In genomic region chr17:40079545-40079944, GRCh38 we compare ENCODE assay signal across 34 cellular contexts.
"Had no signal": no experiment of that assay in that cellular context is flagged by ENCODE, and none has a peak within 500 bp of the region (broad histone marks: within the 10 kb centered on the region; RNA-seq: fewer than 3 reads in every experiment).

No MANE protein-coding gene starts in this region.

- H3K9me3 Mint-ChIP-seq: activated CD4-positive, alpha-beta memory T cell treated with anti-CD3 and anti-CD28 coated beads for 36 hours; activated CD4-positive, alpha-beta T cell treated with anti-CD3 and anti-CD28 coated beads, Interleukin-2, amount 10 ng/mL, durations not matched to agents 24 days and 14 days; activated naive CD4-positive, alpha-beta T cell treated with anti-CD3 and anti-CD28 coated beads for 36 hours; activated naive CD4-positive, alpha-beta T cell treated with anti-CD3 and anti-CD28 coated beads, Interleukin-2, amount 50 U/mL, for 24 hours; activated naive CD8-positive, alpha-beta T cell treated with anti-CD3 and anti-CD28 coated beads for 36 hours; activated naive CD8-positive, alpha-beta T cell treated with anti-CD3 and anti-CD28 coated beads, Interleukin-2, amount 50 U/mL, for 24 hours; activated T-helper 1 cell treated with anti-CD3 and anti-CD28 coated beads, Interleukin-12 subunit alpha, Interleukin-12 subunit beta, Interleukin-2, Interleukin-4 antibody, amounts not matched to agents 30 ng/mL and 10 ng/mL and 1 ng/mL, durations not matched to agents 14 hours and 24 hours and 36 hours; activated T-helper 2 cell treated with anti-CD3 and anti-CD28 coated beads, Interferon-gamma antibody, Interleukin-2, Interleukin-4, amounts not matched to agents 10 μg/mL and 5 μg/mL and 100 μg/mL, durations not matched to agents 14 hours and 24 hours and 36 hours; effector memory CD8-positive, alpha-beta T cell; T-helper 2 cell treated with Interferon-gamma antibody and Interleukin-4, amounts not matched to agents 5 μg/mL and 100 μg/mL, for 36 hours had no signal

- H3K4me3 Mint-ChIP-seq: activated CD4-positive, alpha-beta memory T cell treated with anti-CD3 and anti-CD28 coated beads for 36 hours; activated CD4-positive, alpha-beta T cell treated with anti-CD3 and anti-CD28 coated beads for 36 hours; activated CD4-positive, alpha-beta T cell treated with anti-CD3 and anti-CD28 coated beads, Interleukin-2, amount 10 ng/mL, durations not matched to agents 24 days and 14 days; activated CD8-positive, alpha-beta memory T cell treated with anti-CD3 and anti-CD28 coated beads, Interleukin-2, amount 10 ng/mL, durations not matched to agents 7 days and 5 days; activated CD8-positive, alpha-beta T cell treated with anti-CD3 and anti-CD28 coated beads, Interleukin-2, amount 10 ng/mL, durations not matched to agents 7 days and 5 days; activated naive CD4-positive, alpha-beta T cell treated with anti-CD3 and anti-CD28 coated beads for 36 hours; activated naive CD4-positive, alpha-beta T cell treated with anti-CD3 and anti-CD28 coated beads, Interleukin-2, amount 50 U/mL, for 24 hours; activated naive CD8-positive, alpha-beta T cell treated with anti-CD3 and anti-CD28 coated beads for 36 hours; activated naive CD8-positive, alpha-beta T cell treated with anti-CD3 and anti-CD28 coated beads, Interleukin-2, amount 50 U/mL, for 24 hours; activated T-helper 1 cell treated with anti-CD3 and anti-CD28 coated beads, Interleukin-12 subunit alpha, Interleukin-12 subunit beta, Interleukin-2, Interleukin-4 antibody, amounts not matched to agents 30 ng/mL and 10 ng/mL and 1 ng/mL, durations not matched to agents 14 hours and 24 hours and 36 hours; effector memory CD8-positive, alpha-beta T cell; T-helper 17 cell; T-helper 2 cell treated with Interferon-gamma antibody and Interleukin-4, amounts not matched to agents 5 μg/mL and 100 μg/mL, for 36 hours had no signal

- H3K9me3 ChIP-seq: adrenal gland, body of pancreas, esophagus muscularis mucosa, gastroesophageal sphincter had no signal

- ATAC-seq: activated CD4-positive, alpha-beta T cell treated with anti-CD3 and anti-CD28 coated beads for 36 hours; activated CD8-positive, alpha-beta memory T cell treated with anti-CD3 and anti-CD28 coated beads, Interleukin-2, amount 10 ng/mL, durations not matched to agents 7 days and 5 days; activated CD8-positive, alpha-beta T cell treated with anti-CD3 and anti-CD28 coated beads, Interleukin-2, amount 10 ng/mL, durations not matched to agents 7 days and 5 days; activated naive CD8-positive, alpha-beta T cell treated with anti-CD3 and anti-CD28 coated beads, Interleukin-2, amount 50 U/mL, for 24 hours; body of pancreas; effector memory CD8-positive, alpha-beta T cell; foreskin keratinocyte; gastroesophageal sphincter; T-helper 17 cell had no signal

- H3K27ac ChIP-seq: adrenal gland, body of pancreas, foreskin keratinocyte had no signal

- H3K4me3 ChIP-seq: adrenal gland, body of pancreas, esophagus muscularis mucosa, gastroesophageal sphincter had no signal

- H3K27ac Mint-ChIP-seq: activated CD4-positive, alpha-beta memory T cell treated with anti-CD3 and anti-CD28 coated beads for 36 hours; activated CD4-positive, alpha-beta T cell treated with anti-CD3 and anti-CD28 coated beads for 36 hours; activated CD4-positive, alpha-beta T cell treated with anti-CD3 and anti-CD28 coated beads, Interleukin-2, amount 10 ng/mL, durations not matched to agents 24 days and 14 days; activated CD8-positive, alpha-beta memory T cell treated with anti-CD3 and anti-CD28 coated beads, Interleukin-2, amount 10 ng/mL, durations not matched to agents 7 days and 5 days; activated CD8-positive, alpha-beta T cell treated with anti-CD3 and anti-CD28 coated beads, Interleukin-2, amount 10 ng/mL, durations not matched to agents 7 days and 5 days; activated naive CD4-positive, alpha-beta T cell treated with anti-CD3 and anti-CD28 coated beads for 36 hours; activated naive CD4-positive, alpha-beta T cell treated with anti-CD3 and anti-CD28 coated beads, Interleukin-2, amount 50 U/mL, for 24 hours; activated naive CD8-positive, alpha-beta T cell treated with anti-CD3 and anti-CD28 coated beads for 36 hours; activated naive CD8-positive, alpha-beta T cell treated with anti-CD3 and anti-CD28 coated beads, Interleukin-2, amount 50 U/mL, for 24 hours; activated T-helper 1 cell treated with anti-CD3 and anti-CD28 coated beads, Interleukin-12 subunit alpha, Interleukin-12 subunit beta, Interleukin-2, Interleukin-4 antibody, amounts not matched to agents 30 ng/mL and 10 ng/mL and 1 ng/mL, durations not matched to agents 14 hours and 24 hours and 36 hours; activated T-helper 2 cell treated with anti-CD3 and anti-CD28 coated beads, Interferon-gamma antibody, Interleukin-2, Interleukin-4, amounts not matched to agents 10 μg/mL and 5 μg/mL and 100 μg/mL, durations not matched to agents 14 hours and 24 hours and 36 hours; T-helper 17 cell; T-helper 2 cell treated with Interferon-gamma antibody and Interleukin-4, amounts not matched to agents 5 μg/mL and 100 μg/mL, for 36 hours had no signal

- H3K27me3 Mint-ChIP-seq: activated CD4-positive, alpha-beta memory T cell treated with anti-CD3 and anti-CD28 coated beads for 36 hours; activated CD4-positive, alpha-beta T cell treated with anti-CD3 and anti-CD28 coated beads for 36 hours; activated CD4-positive, alpha-beta T cell treated with anti-CD3 and anti-CD28 coated beads, Interleukin-2, amount 10 ng/mL, durations not matched to agents 24 days and 14 days; activated CD8-positive, alpha-beta memory T cell treated with anti-CD3 and anti-CD28 coated beads, Interleukin-2, amount 10 ng/mL, durations not matched to agents 7 days and 5 days; activated naive CD4-positive, alpha-beta T cell treated with anti-CD3 and anti-CD28 coated beads, Interleukin-2, amount 50 U/mL, for 24 hours; activated naive CD8-positive, alpha-beta T cell treated with anti-CD3 and anti-CD28 coated beads for 36 hours; activated naive CD8-positive, alpha-beta T cell treated with anti-CD3 and anti-CD28 coated beads, Interleukin-2, amount 50 U/mL, for 24 hours; effector memory CD8-positive, alpha-beta T cell; T-helper 17 cell had no signal

- H3K36me3 Mint-ChIP-seq: activated CD4-positive, alpha-beta memory T cell treated with anti-CD3 and anti-CD28 coated beads for 36 hours; activated CD8-positive, alpha-beta memory T cell treated with anti-CD3 and anti-CD28 coated beads, Interleukin-2, amount 10 ng/mL, durations not matched to agents 7 days and 5 days had no signal

- DNase-seq: activated CD4-positive, alpha-beta memory T cell treated with anti-CD3 and anti-CD28 coated beads for 36 hours; activated CD4-positive, alpha-beta T cell treated with anti-CD3 and anti-CD28 coated beads for 36 hours; activated CD4-positive, alpha-beta T cell treated with anti-CD3 and anti-CD28 coated beads, Interleukin-2, amount 10 ng/mL, durations not matched to agents 24 days and 14 days; activated CD4-positive, CD25-positive, alpha-beta regulatory T cell; activated CD4-positive, CD25-positive, alpha-beta regulatory T cell treated with anti-CD3 and anti-CD28 coated beads, Interleukin-2, amount 50 U/mL, for 72 hours; activated CD8-positive, alpha-beta memory T cell treated with anti-CD3 and anti-CD28 coated beads, Interleukin-2, amount 10 ng/mL, durations not matched to agents 7 days and 5 days; activated CD8-positive, alpha-beta memory T cell treated with anti-CD3 and anti-CD28 coated beads, Interleukin-2, amount 50 U/mL, for 4 hours; activated CD8-positive, alpha-beta T cell treated with anti-CD3 and anti-CD28 coated beads, Interleukin-2, amount 10 ng/mL, durations not matched to agents 7 days and 5 days; activated effector memory CD4-positive, alpha-beta T cell treated with anti-CD3 and anti-CD28 coated beads, Interleukin-2, amount 50 U/mL, for 16 hours; activated naive CD4-positive, alpha-beta T cell treated with anti-CD3 and anti-CD28 coated beads for 36 hours; activated naive CD8-positive, alpha-beta T cell treated with anti-CD3 and anti-CD28 coated beads for 36 hours; activated naive CD8-positive, alpha-beta T cell treated with anti-CD3 and anti-CD28 coated beads, Interleukin-2, amount 50 U/mL, for 24 hours; activated T-cell treated with anti-CD3 and anti-CD28 coated beads, Interleukin-2, amount 50 U/mL, for 1 hour; activated T-cell treated with anti-CD3 and anti-CD28 coated beads, Interleukin-2, amount 50 U/mL, for 48 hours; adrenal gland; amygdala; aorta; body of pancreas; caudate nucleus; cortex of kidney; dermis blood vessel endothelial cell; effector CD4-positive, alpha-beta T cell; effector memory CD8-positive, alpha-beta T cell; erythroblast; foreskin keratinocyte; T-helper 1 cell; T-helper 17 cell; T1000 had no signal

- H3K4me1 ChIP-seq: foreskin keratinocyte had no signal

- H3K27me3 ChIP-seq: adrenal gland, body of pancreas, esophagus muscularis mucosa, foreskin keratinocyte, gastroesophageal sphincter had no signal
